Comparison of ENCODE assay signal across 8 cellular contexts in the genomic region with DNA sequence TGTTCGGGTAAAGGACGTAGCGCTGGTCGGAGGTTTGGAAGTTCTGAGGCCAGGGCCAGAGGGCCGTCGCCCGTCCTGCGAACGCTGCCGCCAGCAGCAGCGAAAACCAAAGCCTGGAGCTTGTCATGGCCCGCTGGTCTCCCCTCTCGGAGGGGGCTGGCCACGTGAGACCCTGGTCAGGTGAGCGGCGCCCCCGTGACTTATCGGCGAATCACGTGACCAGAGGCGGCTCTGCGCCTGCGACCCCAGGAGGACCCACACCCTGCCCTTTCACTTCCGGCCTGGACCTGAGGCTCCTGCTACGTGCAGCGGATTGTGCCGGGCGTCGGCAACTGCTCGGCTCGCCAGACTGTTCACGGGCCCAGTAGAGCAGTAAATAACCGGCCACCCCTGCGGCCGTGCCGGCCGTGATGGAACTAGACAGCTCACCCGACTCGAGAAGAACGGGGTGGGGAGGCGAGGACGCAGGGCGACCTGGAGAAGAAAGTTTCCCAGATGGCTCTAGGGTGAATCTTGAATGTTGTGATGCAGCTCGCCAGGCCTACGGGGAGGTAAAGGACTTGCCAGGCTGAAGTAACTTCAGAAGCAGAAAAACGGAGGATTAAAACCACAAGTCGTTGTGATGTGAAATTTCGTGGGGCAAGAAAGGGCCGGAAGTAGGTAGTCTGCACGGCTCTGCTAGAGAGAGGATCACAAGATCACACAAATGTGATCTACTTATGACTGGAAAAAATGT. TPM values are rescaled to one million over a fixed set of nuclear protein-coding genes. Genes with fewer than 3 reads are reported as not detected.
DNase-seq lines count a peak whose midpoint lies in the region; ATAC-seq and TF ChIP-seq lines count a peak whose summit lies in the region.

Gene HEXA (minus strand): TSS at position 169 of the 736 bp plus-strand sequence. CDS start 42 bp downstream, at position 127.

- H3K27me3 Mint-ChIP-seq in activated B cell treated with CpG ODN at 0.5 μM for 24 hours (no peaks in the 10 kb centered on the region), immature natural killer cell (ENCODE audit: low read depth in 3 of 3) (peaks cover 19 to 24% (median 20%) of the 10 kb centered on the region in 3 donors)

- CTCF ChIA-PET in activated B cell treated with CpG ODN at 0.5 μM for 24 hours (lab: Charles Lee): no interaction called here

- peak; percentile 93 for DNase-seq in AG08395 (ENCODE audit: low spot score)
- DNase-seq in NCI-H226: peak; percentile 98
- peak; percentile 99 for DNase-seq in activated B cell treated with CpG ODN at 0.5 μM for 24 hours
- DNase-seq in caudate nucleus (lab: John Stamatoyannopoulos, UW): peak; percentile 10 to 96 (median 90)
- DNase-seq in immature natural killer cell: peak; percentile 98 to 99 (median 99)
- DNase-seq in smooth muscle cell of the brain vasculature (ENCODE audit: low read depth, low spot score): peak; percentile 90

- H3K4me3 Mint-ChIP-seq in activated B cell treated with CpG ODN at 0.5 μM for 24 hours (peak within 1 kb of the TSS; percentile 91), immature natural killer cell (peak within 1 kb of the TSS; percentile 92 to 95 (median 94))

- ATAC-seq in HG03175 (IDR thresholded peaks at IDR 0.05; ENCODE audit: unreplicated experiment) (peak; percentile 80), activated B cell treated with CpG ODN at 0.5 μM for 24 hours (ENCODE audit: low read depth) (peak; percentile 83)

- intact Hi-C loops in activated B cell treated with CpG ODN at 0.5 μM for 24 hours (cut with micrococcal nuclease): loop anchor here (1.0 to 5.0 kb wide), 8 partner anchors 55 to 407 kb away; partner anchors contain the start of genes ADPGK, ARIH1, BBS4 and CELF6

- POLR2A ChIA-PET in activated B cell treated with CpG ODN at 0.5 μM for 24 hours (lab: Charles Lee): interaction anchor here (0.6 to 3.4 kb wide), 19 partner anchors 9 to 1600 kb away, joined by 3 to 59 read pairs (median 5); partner anchors contain the start of genes ARIH1, BBS4, CELF6 and HIGD2B

- peak within 1 kb of the TSS; percentile 86 for H3K27ac ChIP-seq in caudate nucleus (ENCODE audit: low read depth, low read length)

- H3K27ac Mint-ChIP-seq in activated B cell treated with CpG ODN at 0.5 μM for 24 hours (peak within 1 kb of the TSS; percentile 97), immature natural killer cell (peak within 1 kb of the TSS; percentile 97 to 99 (median 98))

- H3K36me3 Mint-ChIP-seq in activated B cell treated with CpG ODN at 0.5 μM for 24 hours (ENCODE audit: low read depth) (peaks cover 17% of the 10 kb centered on the region), immature natural killer cell (peaks cover 0 to 2% (median 0%) of the 10 kb centered on the region in 3 donors)

- TF ChIP-seq CTCF in activated B cell treated with CpG ODN at 0.5 μM for 24 hours (IDR thresholded peaks at IDR 0.05): no peak

- H3K4me1 Mint-ChIP-seq in activated B cell treated with CpG ODN at 0.5 μM for 24 hours (peaks cover 58% of the 10 kb centered on the region), immature natural killer cell (peaks cover 49 to 62% of the 10 kb centered on the region in 2 donors)

- H3K9me3 Mint-ChIP-seq in activated B cell treated with CpG ODN at 0.5 μM for 24 hours (no peaks in the 10 kb centered on the region), immature natural killer cell (no peaks in the 10 kb centered on the region)

- TF ChIP-seq POLR2A in GM18951 (IDR thresholded peaks at IDR 0.05; ENCODE audit: extremely low read depth, insufficient read depth, insufficient read length): peak; percentile 94

- in situ Hi-C loops in GM18951 (cut with MboI; ENCODE audit: low sequenced_read_pairs, unreplicated experiment): no loop called here

RNA-seq across cellular contexts. Expression of gene HEXA, which starts in this region (rescaled TPM):
- total RNA-seq in activated B cell treated with CpG ODN at 0.5 μM for 24 hours: 100 and 102 TPM in 2 replicates
- polyA plus RNA-seq in immature natural killer cell: 100 to 1,000 TPM; 172 to 251 (median 195) TPM

Comparison
In these comparisons a context has a peak if more than half of its experiments do, and no peak if none do; other contexts are left out.
1. Peak in every context shown above with its lines: DNase-seq, ATAC-seq and H3K27ac ChIP-seq.